12 cellular contexts compared by ENCODE assay signal in genomic region chrX:50799531-50799961, GRCh38. TPM values are rescaled to one million over a fixed set of nuclear protein-coding genes. Genes with fewer than 3 reads are reported as not detected.
DNase-seq lines count a peak whose midpoint lies in the region; ATAC-seq and TF ChIP-seq lines count a peak whose summit lies in the region.
"Had no signal": no experiment of that assay in that cellular context is flagged by ENCODE, and none has a peak within 500 bp of the region (broad histone marks: within the 10 kb centered on the region; RNA-seq: fewer than 3 reads in every experiment).

No MANE protein-coding gene starts in this region.

- H2BK15ac ChIP-seq in mesenchymal stem cell (ENCODE audit: low read depth, poor library complexity, severe bottlenecking), result no peak overlapping the region

- CTCF ChIA-PET in A673 (lab: Charles Lee), result no interaction called here

- H3K14ac ChIP-seq in mesenchymal stem cell (ENCODE audit: low read length in 2 of 2), result no peak overlapping the region

- peak overlapping the region in 1 of 2 experiments; percentile 77 for H2BK12ac ChIP-seq in mesenchymal stem cell (ENCODE audit: low read length in 2 of 2)

- peak; percentile 89 for ATAC-seq in esophagus mucosa

- peaks cover 3% of the 10 kb centered on the region for H3K4me1 ChIP-seq in mesenchymal stem cell (ENCODE audit: control insufficient read depth, insufficient read depth, low read depth, low read length)
- no peaks in the 10 kb centered on the region for H3K4me1 ChIP-seq in A673 (ENCODE audit: insufficient read depth, low read length, poor library complexity, severe bottlenecking)

- H3K36me3 ChIP-seq in mesenchymal stem cell (ENCODE audit: control insufficient read depth in 1 of 2, insufficient read depth in 2 of 2, low read depth in 1 of 2, low read length in 2 of 2), result no peaks in the 10 kb centered on the region
- no peaks in the 10 kb centered on the region for H3K36me3 ChIP-seq in A673 (ENCODE audit: insufficient read depth, low read length, poor library complexity, severe bottlenecking)

- H3K79me1 ChIP-seq in mesenchymal stem cell (replicated peaks; ENCODE audit: low read length, poor library complexity, severe bottlenecking), result peaks cover 3% of the 10 kb centered on the region

- WGBS in mesenchymal stem cell, result 43% methylated on average over 4 of the region's 4 CpGs

- H3K9ac ChIP-seq in mesenchymal stem cell (ENCODE audit: low read length), result peak overlapping the region; percentile 59

- H3K4me2 ChIP-seq in mesenchymal stem cell (ENCODE audit: low read length, poor library complexity, severe bottlenecking), result no peak overlapping the region

- intact Hi-C loops in A673 (cut with micrococcal nuclease; ENCODE audit: unreplicated experiment), result no loop called here

- in situ Hi-C loops in ACHN (cut with HindIII; ENCODE audit: low pct_ligation_motif_present, low pct_unique_long_range_greater_than_20kb, low sequenced_read_pairs), result no loop called here

- no peaks in the 10 kb centered on the region for H3K9me3 ChIP-seq in mesenchymal stem cell (ENCODE audit: control insufficient read depth, low read length)
- H3K9me3 ChIP-seq in A673 (ENCODE audit: low read depth, low read length, poor library complexity, severe bottlenecking), result no peaks in the 10 kb centered on the region

- peaks cover 0 to 3% of the 10 kb centered on the region in 2 experiments for H3K27me3 ChIP-seq in mesenchymal stem cell (ENCODE audit: control insufficient read depth in 1 of 2, insufficient read depth in 1 of 2, low read length in 2 of 2)
- H3K27me3 ChIP-seq in A673 (replicated peaks; ENCODE audit: insufficient read depth, low read depth, low read length, poor library complexity), result no peaks in the 10 kb centered on the region

- H4K91ac ChIP-seq in mesenchymal stem cell (ENCODE audit: low read length), result no peak overlapping the region

- no TSS peak for BruUV-seq in A673 (replicated peaks; lab: Mats Ljungman, UMichigan)

- H2AK5ac ChIP-seq in mesenchymal stem cell (ENCODE audit: low read length, severe bottlenecking), result no peak overlapping the region

- H4K8ac ChIP-seq in mesenchymal stem cell (ENCODE audit: low read length), result no peak overlapping the region

- no peak overlapping the region for H3K4ac ChIP-seq in mesenchymal stem cell (ENCODE audit: low read depth in 1 of 2, low read length in 2 of 2)

- H3K27ac ChIP-seq in mesenchymal stem cell (ENCODE audit: low read length, poor library complexity, severe bottlenecking) (peak overlapping the region; percentile 61), A673 (ENCODE audit: low read depth, low read length, poor library complexity, severe bottlenecking) (no peak overlapping the region)

- POLR2A ChIA-PET in A673 (lab: Charles Lee; ENCODE audit: low non-redundant PET), result no interaction called here

- H3K23ac ChIP-seq in mesenchymal stem cell (ENCODE audit: low read length in 2 of 2), result no peak overlapping the region

- DNase-seq in ACHN (peak; percentile 31), M059J (ENCODE audit: low read depth) (peak; percentile 5), mesenchymal stem cell (peak; percentile 89), DMS 273 treated with DMSO at 0.1 percent for 48 hours (lab: John Stamatoyannopoulos, UW) (no peak), NCI-H1694 treated with DMSO at 0.1 percent for 48 hours (lab: John Stamatoyannopoulos, UW) (no peak), KG1 (lab: John Stamatoyannopoulos, UW) (no peak), A673 (ENCODE audit: low spot score) (no peak)
- DNase-seq: activated naive CD8-positive, alpha-beta T cell treated with anti-CD3 and anti-CD28 coated beads for 36 hours; MM.1S; NCI-H526 had no signal

- H2AFZ ChIP-seq in mesenchymal stem cell (ENCODE audit: low read depth, low read length), result no peak overlapping the region

- H2BK5ac ChIP-seq in mesenchymal stem cell (ENCODE audit: low read depth, low read length, poor library complexity, severe bottlenecking), result peak overlapping the region; percentile 31

- TF ChIP-seq CTCF in A673 (conservative IDR thresholded peaks at IDR 0.05; ENCODE audit: low read depth, low read length), result no peak

- H3K18ac ChIP-seq in mesenchymal stem cell (ENCODE audit: low read depth in 1 of 2, low read length in 2 of 2), result peak overlapping the region in 1 of 2 experiments; percentile 68

- H2BK120ac ChIP-seq in mesenchymal stem cell (ENCODE audit: low read depth, low read length), result no peak overlapping the region

- peak overlapping the region in 1 of 2 experiments; percentile 9 for H3K4me3 ChIP-seq in mesenchymal stem cell (ENCODE audit: insufficient read depth in 1 of 2, low read depth in 1 of 2, low read length in 2 of 2)
- no peak overlapping the region for H3K4me3 ChIP-seq in A673 (ENCODE audit: low read depth, low read length, poor library complexity, severe bottlenecking)

RNA-seq across cellular contexts. Expression of gene SHROOM4, which starts 14.4 kb away (rescaled TPM):
- 0.54 and 1.8 TPM in 2 replicates for total RNA-seq in M059J (2014; rRNA removed; shearing (Covaris generic))
- total RNA-seq in esophagus mucosa (1.7 TPM), A673 (2021) (7.0 and 7.2 TPM in 2 replicates)
- 1.8 TPM for polyA plus RNA-seq in mesenchymal stem cell (2013, experiment 1 of 2)
- polyA plus RNA-seq in mesenchymal stem cell (2013, experiment 2 of 2), result 1.6 TPM
- total RNA-seq: activated naive CD8-positive, alpha-beta T cell treated with anti-CD3 and anti-CD28 coated beads for 36 hours; myocyte had no signal

Comparison
In these comparisons a context has a peak if more than half of its experiments do, and no peak if none do; other contexts are left out.
1. DNase-seq: peak in ACHN (single experiment), M059J (single experiment) and mesenchymal stem cell (single experiment); none in DMS 273 treated with DMSO at 0.1 percent for 48 hours (single experiment), NCI-H1694 treated with DMSO at 0.1 percent for 48 hours (single experiment), KG1 (single experiment) and A673 (single experiment).